ENCODE assay signal across 1 cellular context in genomic region chr10:32377458-32378370, GRCh38.
TF ChIP-seq lines count a peak whose summit lies in the region.

No MANE protein-coding gene starts in this region.

TF ChIP-seq in HEK293, 187 proteins besides CTCF, POLR2A, EP300 and RAD21 (continued from another document):
- TF ChIP-seq HIC1 (tag by site-specific recombination; IDR thresholded peaks at IDR 0.05) (no peak), ZNF184 (tag by site-specific recombination; IDR thresholded peaks at IDR 0.05) (no peak)
